Comparison of ENCODE assay signal across 17 cellular contexts in the genomic region with DNA sequence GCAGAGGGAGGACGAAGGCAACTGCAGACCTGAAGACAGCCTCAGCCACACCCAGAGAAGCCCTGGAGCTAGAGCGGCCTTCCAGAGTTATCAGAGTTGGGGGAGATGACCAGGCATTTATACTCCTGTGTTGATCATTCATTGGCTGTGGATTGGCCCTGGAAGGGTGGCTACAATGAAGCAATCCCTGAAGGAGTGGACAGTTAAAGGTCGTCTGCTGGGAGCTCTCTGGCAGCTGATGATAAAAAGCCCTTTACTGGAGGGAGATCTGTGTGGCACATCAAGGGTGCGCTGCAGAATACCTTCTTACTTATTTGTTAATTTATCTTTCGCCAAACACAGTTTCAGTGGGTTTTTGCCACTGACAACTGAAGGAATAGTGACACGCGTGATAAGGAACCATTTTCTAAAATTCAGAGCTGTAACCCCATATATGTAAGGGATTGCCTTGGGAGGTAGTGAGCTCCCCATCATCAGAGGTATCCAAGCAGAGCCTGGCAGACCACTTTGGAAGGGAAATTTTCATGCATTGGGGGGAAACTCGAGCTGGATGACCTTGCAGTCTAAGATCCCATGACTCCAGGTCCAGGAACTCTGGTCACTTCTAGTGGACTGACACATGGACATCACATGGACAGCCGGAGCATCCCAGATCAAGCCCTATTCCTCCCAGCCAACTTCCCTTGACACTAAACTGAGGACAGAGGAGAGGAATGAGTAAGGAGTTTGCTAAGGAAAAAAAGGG.
DNase-seq lines count a peak whose midpoint lies in the region; ATAC-seq and TF ChIP-seq lines count a peak whose summit lies in the region.
"Had no signal": no experiment of that assay in that cellular context is flagged by ENCODE, and none has a peak within 500 bp of the region (broad histone marks: within the 10 kb centered on the region; RNA-seq: fewer than 3 reads in every experiment).

No MANE protein-coding gene starts in this region.

- POLR2A ChIA-PET in IMR-90 (lab: Charles Lee; ENCODE audit: unreplicated experiment): no interaction called here
- POLR2A ChIA-PET in activated CD4-positive, alpha-beta memory T cell treated with anti-CD3 and anti-CD28 coated beads, Interleukin-2, amount 10 ng/mL, durations not matched to agents 7 days and 5 days (lab: Charles Lee): no interaction called here

- H3K9me3 ChIP-seq in IMR-90 (ENCODE audit: control insufficient read depth, insufficient read depth, low read length) (no peaks in the 10 kb centered on the region), tibial artery (no peaks in the 10 kb centered on the region)
- H3K9me3 ChIP-seq: BE2C had no signal

- peak overlapping the region; percentile 79; the same call in 1 of the 2 replicates for H3K23ac ChIP-seq in IMR-90 (ENCODE audit: low read depth, low read length)

- peaks cover 22% of the 10 kb centered on the region for H3K4me1 Mint-ChIP-seq in chondrocyte (ENCODE audit: low read depth)
- peaks cover 11% of the 10 kb centered on the region for H3K4me1 Mint-ChIP-seq in osteocyte (ENCODE audit: unreplicated experiment)
- no peaks in the 10 kb centered on the region for H3K4me1 Mint-ChIP-seq in activated CD4-positive, alpha-beta memory T cell treated with anti-CD3 and anti-CD28 coated beads, Interleukin-2, amount 10 ng/mL, durations not matched to agents 7 days and 5 days

- H3K27ac Mint-ChIP-seq in chondrocyte (ENCODE audit: unreplicated experiment) (peak overlapping the region; percentile 93), osteocyte (ENCODE audit: unreplicated experiment) (no peak overlapping the region)
- no peak overlapping the region for H3K27ac Mint-ChIP-seq in activated CD4-positive, alpha-beta memory T cell treated with anti-CD3 and anti-CD28 coated beads, Interleukin-2, amount 10 ng/mL, durations not matched to agents 7 days and 5 days
- H3K27ac Mint-ChIP-seq: activated CD4-positive, alpha-beta T cell treated with anti-CD3 and anti-CD28 coated beads, Interleukin-2, amount 10 ng/mL, durations not matched to agents 7 days and 5 days; activated naive CD8-positive, alpha-beta T cell treated with anti-CD3 and anti-CD28 coated beads, Interleukin-2, amount 10 ng/mL, durations not matched to agents 7 days and 5 days; immature natural killer cell; stimulated activated naive CD8-positive, alpha-beta T cell treated with anti-CD3 and anti-CD28 coated beads, Interleukin-15, amount 100 ng/mL, for 72 hours had no signal

- H3K4me1 ChIP-seq in IMR-90 (ENCODE audit: control insufficient read depth, insufficient read depth, low read length) (peaks cover 6% of the 10 kb centered on the region), tibial artery (peaks cover 0 to 29% (median 14%) of the 10 kb centered on the region in 4 donors)
- H3K4me1 ChIP-seq: BE2C had no signal

- H3K9me1 ChIP-seq in IMR-90 (ENCODE audit: insufficient read depth, low read length): 0 out of 2 replicates have a peak, but pooled peaks cover 2% of the 10 kb centered on the region

- DNase-seq in IMR-90: no peak
- no peak for DNase-seq in chondrocyte (ENCODE audit: low spot score)
- peak; percentile 52 for DNase-seq in myocyte (ENCODE audit: low read depth)
- DNase-seq in tibial artery: peak in 1 of 2 donors; percentile 41
- no peak for DNase-seq in osteocyte (ENCODE audit: extremely low spot score, unreplicated experiment)
- no peak for DNase-seq in activated CD4-positive, alpha-beta memory T cell treated with anti-CD3 and anti-CD28 coated beads, Interleukin-2, amount 10 ng/mL, durations not matched to agents 7 days and 5 days
- DNase-seq in NCI-H774 (lab: John Stamatoyannopoulos, UW): no peak
- DNase-seq: activated CD4-positive, alpha-beta T cell treated with anti-CD3 and anti-CD28 coated beads, Interleukin-2, amount 10 ng/mL, durations not matched to agents 7 days and 5 days; activated naive CD8-positive, alpha-beta T cell treated with anti-CD3 and anti-CD28 coated beads, Interleukin-2, amount 10 ng/mL, durations not matched to agents 7 days and 5 days; activated T-cell treated with anti-CD3 and anti-CD28 coated beads, Interleukin-2, amount 50 U/mL, for 48 hours; DMS153; immature natural killer cell; NCI-H1417; SHP77; stimulated activated naive CD8-positive, alpha-beta T cell treated with anti-CD3 and anti-CD28 coated beads, Interleukin-15, amount 100 ng/mL, for 72 hours had no signal

- BruUV-seq in IMR-90 (replicated peaks; lab: Mats Ljungman, UMichigan): no TSS peak

- no peak for ATAC-seq in IMR-90 (ENCODE audit: low read depth)
- ATAC-seq: stimulated activated naive CD8-positive, alpha-beta T cell treated with anti-CD3 and anti-CD28 coated beads, Interleukin-15, amount 100 ng/mL, for 72 hours had no signal

- dilution Hi-C loops in IMR-90 (cut with HindIII; ENCODE audit: low sequenced_read_pairs, unreplicated experiment): no loop called here

- peak overlapping the region; percentile 71 for H3K14ac ChIP-seq in IMR-90 (replicated peaks; ENCODE audit: low read depth, low read length)

- no peaks in the 10 kb centered on the region for H3K27me3 Mint-ChIP-seq in chondrocyte (ENCODE audit: low read depth)
- no peaks in the 10 kb centered on the region for H3K27me3 Mint-ChIP-seq in osteocyte (ENCODE audit: unreplicated experiment)
- H3K27me3 Mint-ChIP-seq in activated CD4-positive, alpha-beta memory T cell treated with anti-CD3 and anti-CD28 coated beads, Interleukin-2, amount 10 ng/mL, durations not matched to agents 7 days and 5 days: peaks cover 2% of the 10 kb centered on the region
- H3K27me3 Mint-ChIP-seq: activated CD4-positive, alpha-beta T cell treated with anti-CD3 and anti-CD28 coated beads, Interleukin-2, amount 10 ng/mL, durations not matched to agents 7 days and 5 days had no signal

- H2BK15ac ChIP-seq in IMR-90 (ENCODE audit: low read depth, low read length): peak overlapping the region; percentile 38; the same call in 2 of the 3 replicates

- H3K27me3 ChIP-seq in IMR-90 (ENCODE audit: control insufficient read depth, insufficient read depth, low read length): no peaks in the 10 kb centered on the region
- no peaks in the 10 kb centered on the region for H3K27me3 ChIP-seq in tibial artery
- H3K27me3 ChIP-seq: BE2C had no signal

- WGBS in IMR-90 (ENCODE audit: extremely low coverage in 2 of 2, insufficient read length in 1 of 2), 2 experiments: no CpG with 5 or more reads among the region's 9 CpGs

- no peak for TF ChIP-seq RAD21 in IMR-90 (IDR thresholded peaks at IDR 0.05; ENCODE audit: low read length)

- H4K20me1 ChIP-seq in IMR-90 (ENCODE audit: insufficient read depth, low read length): no peaks in the 10 kb centered on the region

- in situ Hi-C loops in IMR-90 (cut with MboI; ENCODE audit: low sequenced_read_pairs): loop anchor here (10.0 to 25.0 kb wide), 2 partner anchors 129 to 546 kb away; partner anchors contain the start of gene GADD45A

- H4K91ac ChIP-seq in IMR-90 (ENCODE audit: insufficient read depth, low read depth, low read length): no peak overlapping the region; the same call in 1 of the 2 replicates

- TF ChIP-seq CTCF in IMR-90 (conservative IDR thresholded peaks at IDR 0.05; ENCODE audit: low read depth, low read length) (no peak), chondrocyte (IDR thresholded peaks at IDR 0.05) (no peak), tibial artery (IDR thresholded peaks at IDR 0.05) (no peak), osteocyte (IDR thresholded peaks at IDR 0.05) (no peak)

- no peak overlapping the region for H3K56ac ChIP-seq in IMR-90 (ENCODE audit: extremely low read depth, insufficient read depth, low read length)

- no peak overlapping the region for H2BK5ac ChIP-seq in IMR-90 (ENCODE audit: low read depth, low read length, poor library complexity, severe bottlenecking)

- H3K9ac ChIP-seq in IMR-90 (ENCODE audit: low read depth, low read length): no peak overlapping the region

- peak overlapping the region; percentile 11 for H2AK9ac ChIP-seq in IMR-90 (replicated peaks; ENCODE audit: low read depth, low read length, poor library complexity)

- H3K9me3 Mint-ChIP-seq in chondrocyte (ENCODE audit: low read depth) (no peaks in the 10 kb centered on the region), osteocyte (ENCODE audit: unreplicated experiment) (no peaks in the 10 kb centered on the region)
- no peaks in the 10 kb centered on the region for H3K9me3 Mint-ChIP-seq in activated CD4-positive, alpha-beta memory T cell treated with anti-CD3 and anti-CD28 coated beads, Interleukin-2, amount 10 ng/mL, durations not matched to agents 7 days and 5 days
- H3K9me3 Mint-ChIP-seq: activated CD4-positive, alpha-beta T cell treated with anti-CD3 and anti-CD28 coated beads, Interleukin-2, amount 10 ng/mL, durations not matched to agents 7 days and 5 days; activated naive CD8-positive, alpha-beta T cell treated with anti-CD3 and anti-CD28 coated beads, Interleukin-2, amount 10 ng/mL, durations not matched to agents 7 days and 5 days; immature natural killer cell; mesothelial cell of epicardium; stimulated activated naive CD8-positive, alpha-beta T cell treated with anti-CD3 and anti-CD28 coated beads, Interleukin-15, amount 100 ng/mL, for 72 hours had no signal

- H3K4me2 ChIP-seq in IMR-90 (ENCODE audit: low read depth, low read length): no peak overlapping the region; the same call in 1 of the 2 replicates

- H4K5ac ChIP-seq in IMR-90 (ENCODE audit: low read depth, low read length): no peak overlapping the region

- H3K36me3 Mint-ChIP-seq in chondrocyte (ENCODE audit: low read depth) (no peaks in the 10 kb centered on the region), osteocyte (ENCODE audit: unreplicated experiment) (no peaks in the 10 kb centered on the region)
- no peaks in the 10 kb centered on the region for H3K36me3 Mint-ChIP-seq in activated CD4-positive, alpha-beta memory T cell treated with anti-CD3 and anti-CD28 coated beads, Interleukin-2, amount 10 ng/mL, durations not matched to agents 7 days and 5 days (ENCODE audit: low read depth)
- H3K36me3 Mint-ChIP-seq: activated naive CD8-positive, alpha-beta T cell treated with anti-CD3 and anti-CD28 coated beads, Interleukin-2, amount 10 ng/mL, durations not matched to agents 7 days and 5 days; immature natural killer cell; mesothelial cell of epicardium had no signal

- peak overlapping the region; percentile 87 for H2AFZ ChIP-seq in IMR-90 (replicated peaks; ENCODE audit: low read length, poor library complexity)

- H3K36me3 ChIP-seq in IMR-90 (ENCODE audit: control insufficient read depth, insufficient read depth, low read length): no peaks in the 10 kb centered on the region
- H3K36me3 ChIP-seq in tibial artery: no peaks in the 10 kb centered on the region
- H3K36me3 ChIP-seq: BE2C had no signal

- H3K4me3 Mint-ChIP-seq in chondrocyte (ENCODE audit: unreplicated experiment): peak overlapping the region; percentile 68
- no peak overlapping the region for H3K4me3 Mint-ChIP-seq in osteocyte (ENCODE audit: unreplicated experiment)
- no peak overlapping the region for H3K4me3 Mint-ChIP-seq in activated CD4-positive, alpha-beta memory T cell treated with anti-CD3 and anti-CD28 coated beads, Interleukin-2, amount 10 ng/mL, durations not matched to agents 7 days and 5 days
- H3K4me3 Mint-ChIP-seq: activated CD4-positive, alpha-beta T cell treated with anti-CD3 and anti-CD28 coated beads, Interleukin-2, amount 10 ng/mL, durations not matched to agents 7 days and 5 days; activated naive CD8-positive, alpha-beta T cell treated with anti-CD3 and anti-CD28 coated beads, Interleukin-2, amount 10 ng/mL, durations not matched to agents 7 days and 5 days; immature natural killer cell; stimulated activated naive CD8-positive, alpha-beta T cell treated with anti-CD3 and anti-CD28 coated beads, Interleukin-15, amount 100 ng/mL, for 72 hours had no signal

- no peaks in the 10 kb centered on the region for H3K79me1 ChIP-seq in IMR-90 (ENCODE audit: low read depth in 1 of 2, low read length in 2 of 2)

- intact Hi-C loops in IMR-90 (cut with micrococcal nuclease): no loop called here
- intact Hi-C loops in tibial artery (cut with DNase I; ENCODE audit: low total_unique reads): no loop called here

- 0 out of 2 replicates have a peak overlapping the region, but pooled peaks have one; percentile 31 for H2AK5ac ChIP-seq in IMR-90 (ENCODE audit: low read depth, low read length)

- CTCF ChIA-PET in IMR-90 (lab: Yijun Ruan, JAX): interaction anchor here (1.4 to 2.0 kb wide), 3 partner anchors 23 to 202 kb away, joined by 3 to 11 read pairs (median 6); no protein-coding TSS in a partner anchor
- CTCF ChIA-PET in activated CD4-positive, alpha-beta memory T cell treated with anti-CD3 and anti-CD28 coated beads, Interleukin-2, amount 10 ng/mL, durations not matched to agents 7 days and 5 days (lab: Charles Lee): interaction anchor here (1.0 to 8.2 kb wide), 4 partner anchors 23 to 202 kb away, joined by 3 to 123 read pairs (median 4); no protein-coding TSS in a partner anchor

- H3K27ac ChIP-seq in IMR-90 (ENCODE audit: insufficient read depth, low read length) (no peak overlapping the region), tibial artery (peak overlapping the region; percentile 55 to 75)

- H3K4me3 ChIP-seq in IMR-90 (ENCODE audit: insufficient read depth, low read depth, low read length) (no peak overlapping the region), tibial artery (peak overlapping the region; percentile 29 to 43)

- peak overlapping the region in 1 of 2 experiments; percentile 78; a peak in 1 of 4 replicates for H4K8ac ChIP-seq in IMR-90 (ENCODE audit: low read depth in 2 of 2, low read length in 2 of 2)

- no peak overlapping the region for H2BK20ac ChIP-seq in IMR-90 (ENCODE audit: low read depth, low read length)

- no peak overlapping the region for H3K4ac ChIP-seq in IMR-90 (ENCODE audit: low read depth, low read length)

- no peak for TF ChIP-seq POLR2A in IMR-90 (IDR thresholded peaks at IDR 0.05; ENCODE audit: low read depth, low read length)

- peak overlapping the region; percentile 28; the same call in 1 of the 2 replicates for H2BK120ac ChIP-seq in IMR-90 (ENCODE audit: low read depth, low read length)

- no peak overlapping the region; the same call in 1 of the 2 replicates for H3K18ac ChIP-seq in IMR-90 (ENCODE audit: low read depth, low read length)
